In genomic region chr19:40467007-40467565, GRCh38 we compare ENCODE assay signal across 8 cellular contexts. TPM values are rescaled to one million over a fixed set of nuclear protein-coding genes. Genes with fewer than 3 reads are reported as not detected.
DNase-seq lines count a peak whose midpoint lies in the region; ATAC-seq and TF ChIP-seq lines count a peak whose summit lies in the region.

No MANE protein-coding gene starts in this region.

- no peaks in the 10 kb centered on the region for H3K9me3 Mint-ChIP-seq in activated T-helper 17 cell treated with anti-CD3 and anti-CD28 coated beads, Interleukin-2, amount 50 U/mL, for 72 hours
- H3K9me3 Mint-ChIP-seq in activated CD4-positive, alpha-beta T cell treated with anti-CD3 and anti-CD28 coated beads, Interleukin-2, amount 10 ng/mL, durations not matched to agents 7 days and 5 days: no peaks in the 10 kb centered on the region

- no peaks in the 10 kb centered on the region for H3K36me3 ChIP-seq in GM06990 (ENCODE audit: control insufficient read depth, insufficient read depth, low read length)

- peaks cover 15% of the 10 kb centered on the region for H3K36me3 Mint-ChIP-seq in activated T-helper 17 cell treated with anti-CD3 and anti-CD28 coated beads, Interleukin-2, amount 50 U/mL, for 72 hours (ENCODE audit: low read depth)
- H3K36me3 Mint-ChIP-seq in activated CD4-positive, alpha-beta T cell treated with anti-CD3 and anti-CD28 coated beads, Interleukin-2, amount 10 ng/mL, durations not matched to agents 7 days and 5 days (ENCODE audit: low read depth): peaks cover 6% of the 10 kb centered on the region

- peak overlapping the region; percentile 66 for H3K4me3 ChIP-seq in GM06990 (replicated peaks; ENCODE audit: low read depth, low read length)
- peak overlapping the region; percentile 40 for H3K4me3 ChIP-seq in skeletal muscle cell (ENCODE audit: low read depth, low read length)

- H3K4me3 Mint-ChIP-seq in activated T-helper 17 cell treated with anti-CD3 and anti-CD28 coated beads, Interleukin-2, amount 50 U/mL, for 72 hours: peak overlapping the region; percentile 90
- H3K4me3 Mint-ChIP-seq in activated CD4-positive, alpha-beta T cell treated with anti-CD3 and anti-CD28 coated beads, Interleukin-2, amount 10 ng/mL, durations not matched to agents 7 days and 5 days: no peak overlapping the region

- H3K27me3 ChIP-seq in GM06990 (replicated peaks; ENCODE audit: control insufficient read depth, insufficient read depth, low read length): no peaks in the 10 kb centered on the region; the same call in 1 of the 2 replicates

- no peak for TF ChIP-seq CTCF in GM06990 (IDR thresholded peaks at IDR 0.05; ENCODE audit: insufficient read depth, low read length, poor library complexity, severe bottlenecking)

- H3K27me3 Mint-ChIP-seq in activated T-helper 17 cell treated with anti-CD3 and anti-CD28 coated beads, Interleukin-2, amount 50 U/mL, for 72 hours: peaks cover 5% of the 10 kb centered on the region
- H3K27me3 Mint-ChIP-seq in activated CD4-positive, alpha-beta T cell treated with anti-CD3 and anti-CD28 coated beads, Interleukin-2, amount 10 ng/mL, durations not matched to agents 7 days and 5 days: peaks cover 19% of the 10 kb centered on the region

- intact Hi-C loops in left ventricle myocardium superior (cut with micrococcal nuclease): no loop called here

- POLR2A ChIA-PET in activated CD4-positive, alpha-beta T cell treated with anti-CD3 and anti-CD28 coated beads, Interleukin-2, amount 10 ng/mL, durations not matched to agents 7 days and 5 days (lab: Charles Lee): no interaction called here

- CTCF ChIA-PET in activated CD4-positive, alpha-beta T cell treated with anti-CD3 and anti-CD28 coated beads, Interleukin-2, amount 10 ng/mL, durations not matched to agents 7 days and 5 days (lab: Charles Lee): interaction anchor here (3.6 to 5.5 kb wide), 2 partner anchors 14 to 25 kb away, joined by 16 to 35 read pairs; no protein-coding TSS in a partner anchor

- no peak for ATAC-seq in activated T-helper 17 cell treated with anti-CD3 and anti-CD28 coated beads, Interleukin-2, amount 50 U/mL, for 72 hours (replicated peaks)
- no peak for ATAC-seq in left ventricle myocardium superior

- DNase-seq in GM06990 (ENCODE audit: extremely low read depth, insufficient read length): peak; percentile 20
- peak; percentile 35 for DNase-seq in left ventricle myocardium superior
- no peak for DNase-seq in skeletal muscle cell (ENCODE audit: low read depth)
- no peak for DNase-seq in NCI-H1092 treated with DMSO at 0.1 percent for 48 hours (lab: John Stamatoyannopoulos, UW)
- DNase-seq in hepatic stellate cell (ENCODE audit: low spot score): no peak
- DNase-seq in NCI-H2029 treated with DMSO at 0.1 percent for 48 hours (lab: John Stamatoyannopoulos, UW): no peak
- DNase-seq in activated CD4-positive, alpha-beta T cell treated with anti-CD3 and anti-CD28 coated beads, Interleukin-2, amount 10 ng/mL, durations not matched to agents 7 days and 5 days: no peak

- H3K4me1 Mint-ChIP-seq in activated T-helper 17 cell treated with anti-CD3 and anti-CD28 coated beads, Interleukin-2, amount 50 U/mL, for 72 hours: peaks cover 15% of the 10 kb centered on the region
- peaks cover 30% of the 10 kb centered on the region for H3K4me1 Mint-ChIP-seq in activated CD4-positive, alpha-beta T cell treated with anti-CD3 and anti-CD28 coated beads, Interleukin-2, amount 10 ng/mL, durations not matched to agents 7 days and 5 days

- peak overlapping the region; percentile 91 for H3K27ac Mint-ChIP-seq in activated T-helper 17 cell treated with anti-CD3 and anti-CD28 coated beads, Interleukin-2, amount 50 U/mL, for 72 hours
- H3K27ac Mint-ChIP-seq in activated CD4-positive, alpha-beta T cell treated with anti-CD3 and anti-CD28 coated beads, Interleukin-2, amount 10 ng/mL, durations not matched to agents 7 days and 5 days: no peak overlapping the region

RNA-seq across cellular contexts. Expression of gene SPTBN4, which starts 0.3 kb away (rescaled TPM):
- total RNA-seq in activated T-helper 17 cell treated with anti-CD3 and anti-CD28 coated beads, Interleukin-2, amount 50 U/mL, for 72 hours: 10 to 100 TPM in 1 of 2 donors, 1 to 10 TPM in 1; 1.4 to 16.4 TPM
- 4.8 TPM for total RNA-seq in left ventricle myocardium superior
- total RNA-seq in activated CD4-positive, alpha-beta T cell treated with anti-CD3 and anti-CD28 coated beads, Interleukin-2, amount 10 ng/mL, durations not matched to agents 7 days and 5 days: under 1 TPM; 0.23 to 0.50 TPM

RNA-seq across cellular contexts. Expression of gene BLVRB, which starts 1.5 kb away (rescaled TPM):
- 10 to 100 TPM; 27.1 to 55.5 TPM for total RNA-seq in activated T-helper 17 cell treated with anti-CD3 and anti-CD28 coated beads, Interleukin-2, amount 50 U/mL, for 72 hours
- total RNA-seq in left ventricle myocardium superior: 120 TPM
- 10 to 100 TPM; 18.5 to 20.0 TPM for total RNA-seq in activated CD4-positive, alpha-beta T cell treated with anti-CD3 and anti-CD28 coated beads, Interleukin-2, amount 10 ng/mL, durations not matched to agents 7 days and 5 days

RNA-seq across cellular contexts. Expression of gene SERTAD3, which starts 23.0 kb away (rescaled TPM):
- 10 to 100 TPM; 14.3 to 23.9 TPM for total RNA-seq in activated T-helper 17 cell treated with anti-CD3 and anti-CD28 coated beads, Interleukin-2, amount 50 U/mL, for 72 hours
- total RNA-seq in left ventricle myocardium superior: 23.4 TPM
- total RNA-seq in activated CD4-positive, alpha-beta T cell treated with anti-CD3 and anti-CD28 coated beads, Interleukin-2, amount 10 ng/mL, durations not matched to agents 7 days and 5 days: 10 to 100 TPM; 10.6 to 10.9 TPM

RNA-seq across cellular contexts. Expression of gene SERTAD1, which starts 41.3 kb away (rescaled TPM):
- total RNA-seq in activated T-helper 17 cell treated with anti-CD3 and anti-CD28 coated beads, Interleukin-2, amount 50 U/mL, for 72 hours: 10 to 100 TPM; 14.3 to 34.4 TPM
- total RNA-seq in left ventricle myocardium superior: 8.9 TPM
- total RNA-seq in activated CD4-positive, alpha-beta T cell treated with anti-CD3 and anti-CD28 coated beads, Interleukin-2, amount 10 ng/mL, durations not matched to agents 7 days and 5 days: 1 to 10 TPM; 6.2 to 9.7 TPM

RNA-seq across cellular contexts. Expression of gene PRX, which starts 53.9 kb away (rescaled TPM):
- 1 to 10 TPM in 1 of 2 donors, under 1 TPM in 1; 0.82 to 1.3 TPM for total RNA-seq in activated T-helper 17 cell treated with anti-CD3 and anti-CD28 coated beads, Interleukin-2, amount 50 U/mL, for 72 hours
- 4.1 TPM for total RNA-seq in left ventricle myocardium superior
- total RNA-seq in activated CD4-positive, alpha-beta T cell treated with anti-CD3 and anti-CD28 coated beads, Interleukin-2, amount 10 ng/mL, durations not matched to agents 7 days and 5 days: under 1 TPM; 0.75 to 0.94 TPM

Comparison
In these comparisons a context has a peak if more than half of its experiments do, and no peak if none do; other contexts are left out.
1. DNase-seq: peak in GM06990 (single experiment) and left ventricle myocardium superior (single experiment); none in skeletal muscle cell (single experiment), NCI-H1092 treated with DMSO at 0.1 percent for 48 hours (single experiment), hepatic stellate cell (single experiment), NCI-H2029 treated with DMSO at 0.1 percent for 48 hours (single experiment) and activated CD4-positive, alpha-beta T cell treated with anti-CD3 and anti-CD28 coated beads, Interleukin-2, amount 10 ng/mL, durations not matched to agents 7 days and 5 days (single experiment).